Comparison of ENCODE assay signal across 8 cellular contexts in the genomic region with DNA sequence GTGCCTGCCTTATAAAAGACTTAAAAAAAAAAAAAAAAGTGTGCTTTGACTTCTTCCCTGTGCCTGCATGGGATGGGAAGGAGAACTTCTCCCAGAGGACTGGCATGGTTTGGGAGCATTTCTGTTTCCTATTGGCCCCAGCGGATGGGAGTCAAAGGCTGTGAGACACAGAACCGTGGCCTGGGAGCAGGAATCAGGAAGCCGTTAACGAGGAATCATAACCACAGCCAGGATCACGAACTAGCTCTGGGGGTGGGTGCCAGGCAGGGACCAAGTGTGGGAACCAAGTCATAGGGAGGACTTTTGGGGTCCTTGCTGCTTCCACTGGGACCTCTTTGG. TPM values are rescaled to one million over a fixed set of nuclear protein-coding genes. Genes with fewer than 3 reads are reported as not detected.
DNase-seq lines count a peak whose midpoint lies in the region; ATAC-seq and TF ChIP-seq lines count a peak whose summit lies in the region.

No MANE protein-coding gene starts in this region.

- H3K9me3 ChIP-seq in GM23248 (ENCODE audit: low read depth) (no peaks in the 10 kb centered on the region), hepatocyte (ENCODE audit: low read depth) (no peaks in the 10 kb centered on the region)

- H3K9me2 ChIP-seq in GM23248 (ENCODE audit: insufficient read depth) (no peaks in the 10 kb centered on the region), hepatocyte (replicated peaks; ENCODE audit: insufficient read depth) (no peaks in the 10 kb centered on the region)

- peak; percentile 80 for DNase-seq in GM23248
- DNase-seq in hepatocyte (ENCODE audit: low spot score), result no peak
- no peak for DNase-seq in skeletal muscle cell (ENCODE audit: low read depth)
- no peak for DNase-seq in NCI-H2107 (lab: John Stamatoyannopoulos, UW)
- no peak for DNase-seq in COLO668 (lab: John Stamatoyannopoulos, UW; ENCODE audit: unreplicated experiment)
- DNase-seq in activated CD4-positive, alpha-beta T cell treated with anti-CD3 and anti-CD28 coated beads for 4 hours, result no peak

- H3K79me2 ChIP-seq in GM23248 (ENCODE audit: insufficient read depth), result no peaks in the 10 kb centered on the region
- H3K79me2 ChIP-seq in hepatocyte, result peaks cover 7% of the 10 kb centered on the region

- H3K27me3 ChIP-seq in GM23248 (replicated peaks; ENCODE audit: insufficient read depth) (no peaks in the 10 kb centered on the region), hepatocyte (no peaks in the 10 kb centered on the region)

- peak overlapping the region; percentile 62 for H3K4me3 ChIP-seq in GM23248
- H3K4me3 ChIP-seq in hepatocyte, result peak overlapping the region; percentile 16
- peak overlapping the region; percentile 44 for H3K4me3 ChIP-seq in skeletal muscle cell (ENCODE audit: low read depth, low read length)

- H3K4me2 ChIP-seq in GM23248 (ENCODE audit: unreplicated experiment) (peak overlapping the region; percentile 63), hepatocyte (peak overlapping the region; percentile 78)

- peaks cover 38% of the 10 kb centered on the region for H3K4me1 ChIP-seq in GM23248 (ENCODE audit: insufficient read depth)
- peaks cover 43% of the 10 kb centered on the region for H3K4me1 ChIP-seq in hepatocyte (ENCODE audit: insufficient read depth)

- H3F3A ChIP-seq in GM23248 (ENCODE audit: insufficient read depth), result peaks cover 30% of the 10 kb centered on the region

- 3% methylated on average over 5 of the region's 5 CpGs for WGBS in GM23248 (ENCODE audit: low coverage in 1 of 2, low lambda C conversion rate in 2 of 2, missing lambda C conversion rate in 2 of 2), 2 experiments
- WGBS in adipose tissue, 3 donors, result 8 to 25% (median 10%) methylated on average over 5 of the region's 5 CpGs
- 22% methylated on average over 5 of the region's 5 CpGs for WGBS in hepatocyte (ENCODE audit: low lambda C conversion rate, missing lambda C conversion rate)

- H3K36me3 ChIP-seq in GM23248 (ENCODE audit: low read depth) (no peaks in the 10 kb centered on the region), hepatocyte (replicated peaks; ENCODE audit: insufficient read depth, low read depth) (no peaks in the 10 kb centered on the region)

- H3K9ac ChIP-seq in GM23248, result peak overlapping the region; percentile 78

- no peak for ATAC-seq in HG02678 (IDR thresholded peaks at IDR 0.05; ENCODE audit: unreplicated experiment)

- in situ Hi-C loops in GM23248 (cut with MboI), result no loop called here

- H2AFZ ChIP-seq in GM23248, result peak overlapping the region; percentile 87
- peak overlapping the region; percentile 42 for H2AFZ ChIP-seq in hepatocyte

- H3K27ac ChIP-seq in GM23248, result peak overlapping the region; percentile 72
- H3K27ac ChIP-seq in adipose tissue (ENCODE audit: low read depth, low read length), result peak overlapping the region; percentile 13
- H3K27ac ChIP-seq in hepatocyte, result peak overlapping the region; percentile 97

- no peak for TF ChIP-seq CTCF in hepatocyte (IDR thresholded peaks at IDR 0.05; ENCODE audit: poor library complexity)

- H4K20me1 ChIP-seq in GM23248 (ENCODE audit: insufficient read depth) (no peaks in the 10 kb centered on the region), hepatocyte (ENCODE audit: insufficient read depth, poor library complexity, severe bottlenecking) (no peaks in the 10 kb centered on the region)

RNA-seq across cellular contexts. Expression of a gene that starts 0.5 kb away (rescaled TPM):
- 3.4 and 4.0 TPM in 2 replicates for total RNA-seq in GM23248 (2014; rRNA removed; shearing (Covaris generic))
- polyA plus RNA-seq in GM23248 (2016; fragmentation: Nextera tagmentation; extraction: Ambion mirVana), result 8.9 and 9.8 TPM in 2 replicates
- polyA plus RNA-seq in adipose tissue, result 1 to 10 TPM; 2.6 to 8.0 (median 2.6) TPM
- total RNA-seq in hepatocyte, result 17.9 and 23.6 TPM in 2 replicates
- polyA plus RNA-seq in hepatocyte, result 29.7 and 39.1 TPM in 2 replicates

RNA-seq across cellular contexts. Expression of a gene that starts 24.8 kb away (rescaled TPM):
- not detected in 2 replicates for total RNA-seq in GM23248 (2014; rRNA removed; shearing (Covaris generic))
- polyA plus RNA-seq in GM23248 (2016; fragmentation: Nextera tagmentation; extraction: Ambion mirVana) (not detected in 2 replicates), adipose tissue (under 1 TPM; 0.04 to 0.59 (median 0.11) TPM), hepatocyte (0.47 and 0.97 TPM in 2 replicates)
- 1.3 and 2.8 TPM in 2 replicates for total RNA-seq in hepatocyte

RNA-seq across cellular contexts. Expression of a gene that starts 37.8 kb away (rescaled TPM):
- total RNA-seq in GM23248 (2014; rRNA removed; shearing (Covaris generic)), result not detected in 2 replicates
- 0.15 and 0.19 TPM in 2 replicates for polyA plus RNA-seq in GM23248 (2016; fragmentation: Nextera tagmentation; extraction: Ambion mirVana)
- polyA plus RNA-seq in adipose tissue, result 1 to 10 TPM in 1 of 3 donors, under 1 TPM in 1, not detected in 1; 0.31 to 1.8 TPM
- total RNA-seq in hepatocyte, result 0.57 and 1.1 TPM in 2 replicates
- polyA plus RNA-seq in hepatocyte, result 0.92 and 1.5 TPM in 2 replicates

RNA-seq across cellular contexts. Expression of a gene that starts 56.5 kb away (rescaled TPM):
- total RNA-seq in GM23248 (2014; rRNA removed; shearing (Covaris generic)), result 32.8 and 35.1 TPM in 2 replicates
- polyA plus RNA-seq in GM23248 (2016; fragmentation: Nextera tagmentation; extraction: Ambion mirVana), result 34.9 and 36.3 TPM in 2 replicates
- 10 to 100 TPM in 2 of 3 donors, 1 to 10 TPM in 1; 5.7 to 29.8 (median 26.9) TPM for polyA plus RNA-seq in adipose tissue
- 4.7 and 10.5 TPM in 2 replicates for total RNA-seq in hepatocyte
- 9.9 and 11.3 TPM in 2 replicates for polyA plus RNA-seq in hepatocyte

Comparison
In these comparisons a context has a peak if more than half of its experiments do, and no peak if none do; other contexts are left out.
1. H3K27ac ChIP-seq: peak in every context shown above with its lines; median percentile 97 in hepatocyte; 72 in GM23248; 13 in adipose tissue.